ENCODE assay signal across 10 cellular contexts in genomic region chr12:119594399-119594730, GRCh38. TPM values are rescaled to one million over a fixed set of nuclear protein-coding genes. Genes with fewer than 3 reads are reported as not detected.
DNase-seq lines count a peak whose midpoint lies in the region; ATAC-seq and TF ChIP-seq lines count a peak whose summit lies in the region.
"Had no signal": no experiment of that assay in that cellular context is flagged by ENCODE, and none has a peak within 500 bp of the region (broad histone marks: within the 10 kb centered on the region; RNA-seq: fewer than 3 reads in every experiment).

No MANE protein-coding gene starts in this region.

- H3K36me3 Mint-ChIP-seq in WTC11: no peaks in the 10 kb centered on the region
- no peaks in the 10 kb centered on the region for H3K36me3 Mint-ChIP-seq in stimulated activated memory B cell treated with anti-CD40 and anti-IgM and Interleukin-4, amounts not matched to agents 10 μg/mL and 1 μg/mL and 100 μg/mL, for 72 hours

- H3K27ac Mint-ChIP-seq in WTC11: no peak overlapping the region
- no peak overlapping the region for H3K27ac Mint-ChIP-seq in stimulated activated memory B cell treated with anti-CD40 and anti-IgM and Interleukin-4, amounts not matched to agents 10 μg/mL and 1 μg/mL and 100 μg/mL, for 72 hours

- DNase-seq in D341Med (ENCODE audit: low spot score): peak; percentile 46
- peak; percentile 21 for DNase-seq in WTC11 (ENCODE audit: low spot score)
- DNase-seq in iPS DF 6.9 (ENCODE audit: low read depth, low spot score): no peak
- DNase-seq in trophoblast cell: no peak
- no peak for DNase-seq in activated CD4-positive, alpha-beta T cell treated with anti-CD3 and anti-CD28 coated beads for 48 hours
- DNase-seq in pons (ENCODE audit: low spot score): no peak
- DNase-seq: NCI-H1930 had no signal

- H3K36me3 ChIP-seq in iPS DF 6.9 (ENCODE audit: control insufficient read depth, insufficient read depth, low read length) (no peaks in the 10 kb centered on the region), trophoblast cell (ENCODE audit: control insufficient read depth in 1 of 2, insufficient read depth in 2 of 2, low read length in 2 of 2) (no peaks in the 10 kb centered on the region)

- H3K9me3 ChIP-seq in iPS DF 6.9 (ENCODE audit: control insufficient read depth, insufficient read depth, low read length) (no peaks in the 10 kb centered on the region), trophoblast cell (ENCODE audit: insufficient read depth, low read depth, low read length) (no peaks in the 10 kb centered on the region)

- TF ChIP-seq CTCF in WTC11 (IDR thresholded peaks at IDR 0.05): no peak

- no peak overlapping the region for H4K91ac ChIP-seq in trophoblast cell (ENCODE audit: low read depth, low read length)

- no peak overlapping the region for H2AFZ ChIP-seq in trophoblast cell (ENCODE audit: insufficient read depth, low read length, poor library complexity)

- peak; percentile 25 for ATAC-seq in WTC11
- ATAC-seq in GM21737 (IDR thresholded peaks at IDR 0.05; ENCODE audit: unreplicated experiment): no peak
- ATAC-seq in stimulated activated memory B cell treated with anti-CD40 and anti-IgM and Interleukin-4, amounts not matched to agents 10 μg/mL and 1 μg/mL and 100 μg/mL, for 72 hours: no peak

- peaks cover 27% of the 10 kb centered on the region for H3K4me1 Mint-ChIP-seq in WTC11
- H3K4me1 Mint-ChIP-seq in stimulated activated memory B cell treated with anti-CD40 and anti-IgM and Interleukin-4, amounts not matched to agents 10 μg/mL and 1 μg/mL and 100 μg/mL, for 72 hours: peaks cover 26% of the 10 kb centered on the region

- peak overlapping the region; percentile 77 for H3K4me2 ChIP-seq in trophoblast cell (ENCODE audit: low read length)

- H4K12ac ChIP-seq in trophoblast cell (ENCODE audit: low read depth, low read length): no peak overlapping the region

- no peak overlapping the region for H2BK12ac ChIP-seq in trophoblast cell (ENCODE audit: low read length)

- no peaks in the 10 kb centered on the region for H3K79me2 ChIP-seq in trophoblast cell (ENCODE audit: control insufficient read depth, insufficient read depth, low read length, poor library complexity)

- CTCF ChIA-PET in WTC11 (lab: Charles Lee): interaction anchor here (0.6 to 3.1 kb wide), 5 partner anchors 9 to 1218 kb away, joined by 3 to 20 read pairs (median 5); partner anchors contain the start of gene SUDS3

- H3K4me3 ChIP-seq in iPS DF 6.9 (ENCODE audit: low read length): peak overlapping the region; percentile 45; the same call in 1 of the 2 replicates
- no peak overlapping the region for H3K4me3 ChIP-seq in trophoblast cell (ENCODE audit: low read depth, low read length)

- H3K9ac ChIP-seq in trophoblast cell (ENCODE audit: low read length): no peak overlapping the region

- peak overlapping the region; percentile 84 for H3K4me3 Mint-ChIP-seq in WTC11
- H3K4me3 Mint-ChIP-seq in stimulated activated memory B cell treated with anti-CD40 and anti-IgM and Interleukin-4, amounts not matched to agents 10 μg/mL and 1 μg/mL and 100 μg/mL, for 72 hours: no peak overlapping the region

- H3K27ac ChIP-seq in iPS DF 6.9 (ENCODE audit: low read length): no peak overlapping the region
- no peak overlapping the region for H3K27ac ChIP-seq in trophoblast cell (ENCODE audit: low read depth, low read length)
- H3K27ac ChIP-seq: HL-60 had no signal

- H3K9me3 Mint-ChIP-seq in WTC11: no peaks in the 10 kb centered on the region
- no peaks in the 10 kb centered on the region for H3K9me3 Mint-ChIP-seq in stimulated activated memory B cell treated with anti-CD40 and anti-IgM and Interleukin-4, amounts not matched to agents 10 μg/mL and 1 μg/mL and 100 μg/mL, for 72 hours

- no peak overlapping the region for H2BK5ac ChIP-seq in trophoblast cell (ENCODE audit: low read depth, low read length, poor library complexity)

- no peak overlapping the region for H3K4ac ChIP-seq in trophoblast cell (ENCODE audit: low read depth, low read length)

- H3K23ac ChIP-seq in trophoblast cell (ENCODE audit: low read length): no peak overlapping the region

- POLR2A ChIA-PET in WTC11 (lab: Charles Lee): no interaction called here

- no peak overlapping the region for H2AK5ac ChIP-seq in trophoblast cell (ENCODE audit: low read length)

- 0 out of 2 replicates have a peak, but pooled peaks cover 1% of the 10 kb centered on the region for H3K4me1 ChIP-seq in iPS DF 6.9 (ENCODE audit: control insufficient read depth, insufficient read depth, low read length)
- peaks cover 3 to 15% of the 10 kb centered on the region in 2 experiments for H3K4me1 ChIP-seq in trophoblast cell (ENCODE audit: control insufficient read depth in 1 of 2, insufficient read depth in 2 of 2, low read length in 2 of 2)

- H4K8ac ChIP-seq in trophoblast cell (ENCODE audit: low read depth, low read length): no peak overlapping the region

- H3K79me1 ChIP-seq in trophoblast cell (ENCODE audit: low read length): no peaks in the 10 kb centered on the region

- H3K14ac ChIP-seq in trophoblast cell (ENCODE audit: low read length): no peak overlapping the region

- H2BK120ac ChIP-seq in trophoblast cell (ENCODE audit: insufficient read depth, low read length, poor library complexity): no peak overlapping the region

- H3K27me3 ChIP-seq in iPS DF 6.9 (ENCODE audit: control insufficient read depth, insufficient read depth, low read length): peaks cover 40% of the 10 kb centered on the region
- peaks cover 30% of the 10 kb centered on the region for H3K27me3 ChIP-seq in trophoblast cell (ENCODE audit: insufficient read depth, low read length)

- H3K27me3 Mint-ChIP-seq in WTC11 (ENCODE audit: low read depth): peaks cover 93% of the 10 kb centered on the region
- H3K27me3 Mint-ChIP-seq in stimulated activated memory B cell treated with anti-CD40 and anti-IgM and Interleukin-4, amounts not matched to agents 10 μg/mL and 1 μg/mL and 100 μg/mL, for 72 hours: peaks cover 79% of the 10 kb centered on the region

- WGBS in iPS DF 6.9 (ENCODE audit: insufficient coverage, insufficient read length): no CpG with 5 or more reads among the region's 22 CpGs
- WGBS in trophoblast cell (ENCODE audit: extremely low coverage, insufficient coverage, insufficient read length): no CpG with 5 or more reads among the region's 22 CpGs

- no peak overlapping the region for H3K18ac ChIP-seq in trophoblast cell (ENCODE audit: low read length)

TF ChIP-seq in WTC11, 78 proteins besides CTCF, POLR2A, EP300 and RAD21 (continues in another document):
- TF ChIP-seq STAT6 (CRISPR knock-in tag; conservative IDR thresholded peaks at IDR 0.05; ENCODE audit: low read depth): no peak
- TF ChIP-seq ZNF423 (CRISPR knock-in tag; IDR thresholded peaks at IDR 0.05): 0 out of 2 replicates have a peak, but pooled peaks have one; percentile 45
- TF ChIP-seq, protein P1, sequence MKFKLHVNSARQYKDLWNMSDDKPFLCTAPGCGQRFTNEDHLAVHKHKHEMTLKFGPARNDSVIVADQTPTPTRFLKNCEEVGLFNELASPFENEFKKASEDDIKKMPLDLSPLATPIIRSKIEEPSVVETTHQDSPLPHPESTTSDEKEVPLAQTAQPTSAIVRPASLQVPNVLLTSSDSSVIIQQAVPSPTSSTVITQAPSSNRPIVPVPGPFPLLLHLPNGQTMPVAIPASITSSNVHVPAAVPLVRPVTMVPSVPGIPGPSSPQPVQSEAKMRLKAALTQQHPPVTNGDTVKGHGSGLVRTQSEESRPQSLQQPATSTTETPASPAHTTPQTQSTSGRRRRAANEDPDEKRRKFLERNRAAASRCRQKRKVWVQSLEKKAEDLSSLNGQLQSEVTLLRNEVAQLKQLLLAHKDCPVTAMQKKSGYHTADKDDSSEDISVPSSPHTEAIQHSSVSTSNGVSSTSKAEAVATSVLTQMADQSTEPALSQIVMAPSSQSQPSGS (CRISPR knock-in tag; IDR thresholded peaks at IDR 0.05; ENCODE audit: borderline replicate concordance, low read depth): no peak
- TF ChIP-seq, protein P2, sequence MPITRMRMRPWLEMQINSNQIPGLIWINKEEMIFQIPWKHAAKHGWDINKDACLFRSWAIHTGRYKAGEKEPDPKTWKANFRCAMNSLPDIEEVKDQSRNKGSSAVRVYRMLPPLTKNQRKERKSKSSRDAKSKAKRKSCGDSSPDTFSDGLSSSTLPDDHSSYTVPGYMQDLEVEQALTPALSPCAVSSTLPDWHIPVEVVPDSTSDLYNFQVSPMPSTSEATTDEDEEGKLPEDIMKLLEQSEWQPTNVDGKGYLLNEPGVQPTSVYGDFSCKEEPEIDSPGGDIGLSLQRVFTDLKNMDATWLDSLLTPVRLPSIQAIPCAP (CRISPR knock-in tag; IDR thresholded peaks at IDR 0.05): no peak
- no peak for TF ChIP-seq SMAD4 (CRISPR knock-in tag; IDR thresholded peaks at IDR 0.05)

RNA-seq across cellular contexts. Expression of gene TMEM233, which starts 0.8 kb away (rescaled TPM):
- 0.16 to 0.28 TPM in 2 of 3 replicates, not detected in the other for total RNA-seq in WTC11 (2021)
- polyA plus RNA-seq in trophoblast cell (2013): not detected in 2 replicates

Comparison
In these comparisons a context has a peak if more than half of its experiments do, and no peak if none do; other contexts are left out.
1. DNase-seq: peak in D341Med (single experiment) and WTC11 (single experiment); none in iPS DF 6.9 (single experiment), trophoblast cell (0 of 2), activated CD4-positive, alpha-beta T cell treated with anti-CD3 and anti-CD28 coated beads for 48 hours (single experiment) and pons (single experiment).